18 cellular contexts compared by ENCODE assay signal in genomic region chr19:38445362-38445761, GRCh38. TPM values are rescaled to one million over a fixed set of nuclear protein-coding genes. Genes with fewer than 3 reads are reported as not detected.
DNase-seq lines count a peak whose midpoint lies in the region; ATAC-seq and TF ChIP-seq lines count a peak whose summit lies in the region.
"Had no signal": no experiment of that assay in that cellular context is flagged by ENCODE, and none has a peak within 500 bp of the region (broad histone marks: within the 10 kb centered on the region; RNA-seq: fewer than 3 reads in every experiment).

No MANE protein-coding gene starts in this region.

- no peaks in the 10 kb centered on the region for H3K36me3 ChIP-seq in osteoblast (ENCODE audit: insufficient read depth, low read length)
- H3K36me3 ChIP-seq: BLaER1 treated with 17β-estradiol and CSF1 and Interleukin-3, amounts not matched to agents 10 nM and 100 nM had no signal

- no peak for DNase-seq in activated naive CD8-positive, alpha-beta T cell treated with anti-CD3 and anti-CD28 coated beads, Interleukin-2, amount 50 U/mL, for 24 hours
- DNase-seq in osteoblast (ENCODE audit: insufficient read length, low spot score, missing footprints) (peak; percentile 71), NCI-H1105 treated with DMSO at 0.1 percent for 48 hours (lab: John Stamatoyannopoulos, UW) (no peak), GM20000 (ENCODE audit: low spot score) (no peak)
- DNase-seq: 8988T; Calu3; CD8-positive, alpha-beta T cell; DMS79 treated with DMSO at 0.1 percent for 48 hours; GF-D8; GOT3; H7 had no signal

- ATAC-seq in activated naive CD8-positive, alpha-beta T cell treated with anti-CD3 and anti-CD28 coated beads, Interleukin-2, amount 50 U/mL, for 24 hours: no peak
- no peak for ATAC-seq in activated T-helper 17 cell treated with anti-CD3 and anti-CD28 coated beads, Interleukin-2, amount 50 U/mL, for 72 hours (replicated peaks)
- no peak for ATAC-seq in HG02840 (IDR thresholded peaks at IDR 0.05; ENCODE audit: low FRiP score, unreplicated experiment)
- ATAC-seq: CD8-positive, alpha-beta T cell; HCT116 had no signal

- TF ChIP-seq CTCF in osteoblast (IDR thresholded peaks at IDR 0.05; ENCODE audit: extremely low read depth, low read depth, low read length): no peak
- TF ChIP-seq CTCF in GM20000 (IDR thresholded peaks at IDR 0.05; ENCODE audit: extremely low read depth, missing control alignments): no peak

- no peak overlapping the region for H3K4me3 Mint-ChIP-seq in activated naive CD8-positive, alpha-beta T cell
- H3K4me3 Mint-ChIP-seq in activated naive CD8-positive, alpha-beta T cell treated with anti-CD3 and anti-CD28 coated beads, Interleukin-2, amount 50 U/mL, for 24 hours: no peak overlapping the region
- H3K4me3 Mint-ChIP-seq in activated T-helper 17 cell treated with anti-CD3 and anti-CD28 coated beads, Interleukin-2, amount 50 U/mL, for 72 hours: no peak overlapping the region
- H3K4me3 Mint-ChIP-seq: B cell; CD8-positive, alpha-beta T cell had no signal

- H3K27me3 ChIP-seq in osteoblast (ENCODE audit: insufficient read depth, low read length): no peaks in the 10 kb centered on the region
- H3K27me3 ChIP-seq: BLaER1 treated with 17β-estradiol and CSF1 and Interleukin-3, amounts not matched to agents 10 nM and 100 nM had no signal

- no peak overlapping the region for H2AFZ ChIP-seq in osteoblast (ENCODE audit: low read length)

- no peaks in the 10 kb centered on the region for H3K9me3 Mint-ChIP-seq in activated naive CD8-positive, alpha-beta T cell (ENCODE audit: low read depth)
- H3K9me3 Mint-ChIP-seq in activated naive CD8-positive, alpha-beta T cell treated with anti-CD3 and anti-CD28 coated beads, Interleukin-2, amount 50 U/mL, for 24 hours: no peaks in the 10 kb centered on the region
- no peaks in the 10 kb centered on the region for H3K9me3 Mint-ChIP-seq in activated T-helper 17 cell treated with anti-CD3 and anti-CD28 coated beads, Interleukin-2, amount 50 U/mL, for 72 hours
- H3K9me3 Mint-ChIP-seq: CD8-positive, alpha-beta T cell had no signal

- peaks cover 2% of the 10 kb centered on the region for H3K27me3 Mint-ChIP-seq in activated naive CD8-positive, alpha-beta T cell
- peaks cover 18% of the 10 kb centered on the region for H3K27me3 Mint-ChIP-seq in activated naive CD8-positive, alpha-beta T cell treated with anti-CD3 and anti-CD28 coated beads, Interleukin-2, amount 50 U/mL, for 24 hours
- H3K27me3 Mint-ChIP-seq in activated T-helper 17 cell treated with anti-CD3 and anti-CD28 coated beads, Interleukin-2, amount 50 U/mL, for 72 hours: peaks cover 7% of the 10 kb centered on the region

- no peaks in the 10 kb centered on the region for H4K20me1 ChIP-seq in osteoblast (ENCODE audit: insufficient read depth, low read length)

- no peaks in the 10 kb centered on the region for H3K4me1 ChIP-seq in osteoblast (ENCODE audit: insufficient read depth, low read length)

- no peaks in the 10 kb centered on the region for H3K36me3 Mint-ChIP-seq in activated naive CD8-positive, alpha-beta T cell
- no peaks in the 10 kb centered on the region for H3K36me3 Mint-ChIP-seq in activated naive CD8-positive, alpha-beta T cell treated with anti-CD3 and anti-CD28 coated beads, Interleukin-2, amount 50 U/mL, for 24 hours (ENCODE audit: low read depth)
- H3K36me3 Mint-ChIP-seq in activated T-helper 17 cell treated with anti-CD3 and anti-CD28 coated beads, Interleukin-2, amount 50 U/mL, for 72 hours (ENCODE audit: low read depth): peaks cover 47% of the 10 kb centered on the region
- H3K36me3 Mint-ChIP-seq: CD8-positive, alpha-beta T cell had no signal

- H3K4me1 Mint-ChIP-seq in activated naive CD8-positive, alpha-beta T cell (ENCODE audit: low read depth): no peaks in the 10 kb centered on the region
- H3K4me1 Mint-ChIP-seq in activated naive CD8-positive, alpha-beta T cell treated with anti-CD3 and anti-CD28 coated beads, Interleukin-2, amount 50 U/mL, for 24 hours: no peaks in the 10 kb centered on the region
- H3K4me1 Mint-ChIP-seq in activated T-helper 17 cell treated with anti-CD3 and anti-CD28 coated beads, Interleukin-2, amount 50 U/mL, for 72 hours: peaks cover 6% of the 10 kb centered on the region
- H3K4me1 Mint-ChIP-seq: B cell had no signal

- no peak overlapping the region for H3K27ac ChIP-seq in osteoblast (ENCODE audit: low read depth, low read length)
- H3K27ac ChIP-seq: BLaER1 treated with 17β-estradiol and CSF1 and Interleukin-3, amounts not matched to agents 10 nM and 100 nM had no signal

- no peaks in the 10 kb centered on the region for H3K9me3 ChIP-seq in osteoblast (ENCODE audit: low read depth, low read length)

- no peak overlapping the region for H3K4me3 ChIP-seq in osteoblast (ENCODE audit: insufficient read depth, low read length)
- H3K4me3 ChIP-seq: BLaER1 treated with 17β-estradiol and CSF1 and Interleukin-3, amounts not matched to agents 10 nM and 100 nM had no signal

- peak overlapping the region; percentile 37 for H3K27ac Mint-ChIP-seq in activated naive CD8-positive, alpha-beta T cell
- H3K27ac Mint-ChIP-seq in activated naive CD8-positive, alpha-beta T cell treated with anti-CD3 and anti-CD28 coated beads, Interleukin-2, amount 50 U/mL, for 24 hours: no peak overlapping the region
- peak overlapping the region; percentile 6 for H3K27ac Mint-ChIP-seq in activated T-helper 17 cell treated with anti-CD3 and anti-CD28 coated beads, Interleukin-2, amount 50 U/mL, for 72 hours
- H3K27ac Mint-ChIP-seq: B cell; CD8-positive, alpha-beta T cell had no signal

- no peak overlapping the region for H3K4me2 ChIP-seq in osteoblast (ENCODE audit: insufficient read depth, low read length)
- H3K4me2 ChIP-seq: BLaER1 treated with 17β-estradiol and CSF1 and Interleukin-3, amounts not matched to agents 10 nM and 100 nM had no signal

- no peaks in the 10 kb centered on the region for H3K79me2 ChIP-seq in osteoblast (ENCODE audit: insufficient read depth, low read length)

RNA-seq across cellular contexts. Expression of gene RYR1, which starts 11.9 kb away (rescaled TPM):
- 10 to 100 TPM; 13.2 to 41.5 TPM for total RNA-seq in activated T-helper 17 cell treated with anti-CD3 and anti-CD28 coated beads, Interleukin-2, amount 50 U/mL, for 72 hours
- under 0.01 TPM in 2 replicates for total RNA-seq in osteoblast
- total RNA-seq: HT-29 had no signal

RNA-seq across cellular contexts. Expression of gene RASGRP4, which starts 19.3 kb away (rescaled TPM):
- total RNA-seq in activated T-helper 17 cell treated with anti-CD3 and anti-CD28 coated beads, Interleukin-2, amount 50 U/mL, for 72 hours: 10 to 100 TPM; 21.8 to 39.4 TPM
- total RNA-seq in osteoblast: not detected in 2 replicates
- total RNA-seq: Calu3; CD8-positive, alpha-beta T cell; HT-29 had no signal

RNA-seq across cellular contexts. Expression of gene FAM98C, which starts 42.5 kb away (rescaled TPM):
- total RNA-seq in activated T-helper 17 cell treated with anti-CD3 and anti-CD28 coated beads, Interleukin-2, amount 50 U/mL, for 72 hours: 10 to 100 TPM; 26.1 to 63.0 TPM
- 12.1 and 14.1 TPM in 2 replicates for total RNA-seq in osteoblast

RNA-seq across cellular contexts. Expression of gene SPRED3, which starts 56.9 kb away (rescaled TPM):
- total RNA-seq in activated T-helper 17 cell treated with anti-CD3 and anti-CD28 coated beads, Interleukin-2, amount 50 U/mL, for 72 hours: 10 to 100 TPM in 1 of 2 donors, 1 to 10 TPM in 1; 1.8 to 14.4 TPM
- 1.8 and 2.2 TPM in 2 replicates for total RNA-seq in osteoblast

RNA-seq across cellular contexts. Expression of gene GGN, which starts 57.5 kb away (rescaled TPM):
- total RNA-seq in activated T-helper 17 cell treated with anti-CD3 and anti-CD28 coated beads, Interleukin-2, amount 50 U/mL, for 72 hours: under 1 TPM in 1 of 2 donors, not detected in 1; 0.95 TPM
- 0.29 and 0.36 TPM in 2 replicates for total RNA-seq in osteoblast

Comparison
In these comparisons a context has a peak if more than half of its experiments do, and no peak if none do; other contexts are left out.
1. RNA of gene RYR1, which starts 11.9 kb away (total RNA-seq): 13.2 to 41.5 TPM in activated T-helper 17 cell treated with anti-CD3 and anti-CD28 coated beads, Interleukin-2, amount 50 U/mL, for 72 hours; under 0.01 TPM in osteoblast; every median in the first group is over 10 times any median in the second.
2. RNA of gene RASGRP4, which starts 19.3 kb away (total RNA-seq): 21.8 to 39.4 TPM in activated T-helper 17 cell treated with anti-CD3 and anti-CD28 coated beads, Interleukin-2, amount 50 U/mL, for 72 hours; not detected in osteoblast; every median in the first group is over 10 times any median in the second.